8 cellular contexts compared by ENCODE assay signal in the genomic region with DNA sequence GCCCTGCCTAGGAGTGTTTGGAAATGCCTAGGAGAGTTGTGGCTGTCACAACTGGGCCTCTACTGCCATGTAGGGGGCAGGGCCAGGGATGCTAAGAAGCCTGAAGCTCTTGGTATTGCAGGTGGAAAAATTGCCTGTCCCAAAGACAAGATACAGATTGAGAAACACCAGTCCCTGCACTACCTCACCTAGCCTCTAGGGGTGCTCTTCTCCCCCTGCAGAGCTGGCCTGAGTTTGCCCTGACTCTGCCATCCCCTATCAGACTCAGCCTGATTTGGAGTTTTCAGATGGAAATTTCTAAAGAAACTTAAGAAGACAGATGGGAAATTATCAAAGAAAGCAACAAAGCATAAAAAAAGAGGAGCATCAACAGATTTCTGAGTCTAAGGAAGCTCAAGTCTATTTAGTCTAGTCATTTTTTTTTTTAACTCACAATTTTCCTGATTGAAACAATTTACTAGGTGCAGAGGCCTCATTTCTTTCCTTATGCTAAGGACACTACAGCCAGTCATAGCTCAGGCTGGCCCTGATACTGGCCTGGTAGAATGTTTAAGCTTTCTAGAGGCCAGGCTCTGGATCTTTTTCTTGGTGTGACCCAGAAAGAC.
DNase-seq lines count a peak whose midpoint lies in the region; ATAC-seq, FAIRE-seq and TF ChIP-seq lines count a peak whose summit lies in the region.

No MANE protein-coding gene starts in this region.

- H3K36me3 ChIP-seq in HCT116 (ENCODE audit: control insufficient read depth in 1 of 2, insufficient read depth in 2 of 2, low read length in 2 of 2) = no peaks in the 10 kb centered on the region
- no peaks in the 10 kb centered on the region for H3K36me3 ChIP-seq in OCI-LY3 (replicated peaks; ENCODE audit: low read depth, low read length)
- no peaks in the 10 kb centered on the region for H3K36me3 ChIP-seq in pancreas

- intact Hi-C loops in CD14-positive monocyte (cut with micrococcal nuclease) (no loop called here), HCT116 (cut with micrococcal nuclease) (no loop called here), pancreas (cut with DNase I) (no loop called here)

- POLR2A ChIA-PET in HCT116 (lab: Charles Lee) = interaction anchor here (1.1 kb wide), 1 partner anchor 17 kb away, joined by 3 read pairs; no protein-coding TSS in a partner anchor

- H3K4me2 ChIP-seq in HCT116 (ENCODE audit: low read length) = no peak overlapping the region
- H3K4me2 ChIP-seq in OCI-LY3 (ENCODE audit: low read length) = no peak overlapping the region

- H3K36me3 Mint-ChIP-seq in CD14-positive monocyte = no peaks in the 10 kb centered on the region
- H3K36me3 Mint-ChIP-seq in activated T-cell treated with anti-CD3 and anti-CD28 coated beads, Interleukin-2, amount 50 U/mL, for 24 hours (ENCODE audit: low read depth) = no peaks in the 10 kb centered on the region

- peaks cover 8 to 13% of the 10 kb centered on the region in 2 experiments for H3K4me1 ChIP-seq in HCT116 (ENCODE audit: control insufficient read depth in 1 of 2, insufficient read depth in 2 of 2, low read length in 2 of 2)
- no peaks in the 10 kb centered on the region for H3K4me1 ChIP-seq in OCI-LY3 (ENCODE audit: low read length)
- H3K4me1 ChIP-seq in pancreas = no peaks in the 10 kb centered on the region

- no peak for TF ChIP-seq POLR2A in HCT116 (IDR thresholded peaks at IDR 0.05; ENCODE audit: borderline replicate concordance, extremely low read depth, insufficient read depth, insufficient read length)

- peaks cover 4 to 12% (median 10%) of the 10 kb centered on the region in 3 donors for H3K27me3 Mint-ChIP-seq in CD14-positive monocyte (ENCODE audit: low read depth in 3 of 3)
- peaks cover 19% of the 10 kb centered on the region for H3K27me3 Mint-ChIP-seq in activated T-cell treated with anti-CD3 and anti-CD28 coated beads, Interleukin-2, amount 50 U/mL, for 24 hours

- H4K20me1 ChIP-seq in HCT116 (ENCODE audit: insufficient read depth) (no peaks in the 10 kb centered on the region), OCI-LY3 (ENCODE audit: insufficient read depth, low read length) (no peaks in the 10 kb centered on the region)

- CTCF ChIA-PET in HCT116 (lab: Charles Lee) = interaction anchor here (0.8 to 2.8 kb wide), 13 partner anchors 11 to 181 kb away, joined by 3 to 23 read pairs (median 4); no protein-coding TSS in a partner anchor

- H3K9me3 Mint-ChIP-seq in CD14-positive monocyte = no peaks in the 10 kb centered on the region
- H3K9me3 Mint-ChIP-seq in activated T-cell treated with anti-CD3 and anti-CD28 coated beads, Interleukin-2, amount 50 U/mL, for 24 hours = no peaks in the 10 kb centered on the region

- H3K79me2 ChIP-seq in HCT116 (ENCODE audit: insufficient read depth, low read length) = no peaks in the 10 kb centered on the region
- no peaks in the 10 kb centered on the region for H3K79me2 ChIP-seq in OCI-LY3 (ENCODE audit: low read length)

- H3K9me3 ChIP-seq in HCT116 (ENCODE audit: control insufficient read depth in 1 of 2, insufficient read depth in 1 of 2, low read depth in 1 of 2, low read length in 2 of 2) = no peaks in the 10 kb centered on the region
- no peaks in the 10 kb centered on the region for H3K9me3 ChIP-seq in OCI-LY3 (ENCODE audit: insufficient read depth, low read length)
- no peaks in the 10 kb centered on the region for H3K9me3 ChIP-seq in pancreas

- no peaks in the 10 kb centered on the region for H3K4me1 Mint-ChIP-seq in CD14-positive monocyte
- H3K4me1 Mint-ChIP-seq in activated T-cell treated with anti-CD3 and anti-CD28 coated beads, Interleukin-2, amount 50 U/mL, for 24 hours (ENCODE audit: low read depth) = no peaks in the 10 kb centered on the region

- H3K9ac ChIP-seq in HCT116 (ENCODE audit: low read length) (no peak overlapping the region), OCI-LY3 (ENCODE audit: low read length) (no peak overlapping the region)

- ATAC-seq in HCT116 (peak; percentile 85), pancreas (peak; percentile 58 to 96 (median 87)), HG02623 (IDR thresholded peaks at IDR 0.05; ENCODE audit: unreplicated experiment) (no peak), HG02973 (IDR thresholded peaks at IDR 0.05; ENCODE audit: unreplicated experiment) (no peak)

- TF ChIP-seq CTCF in CD14-positive monocyte (IDR thresholded peaks at IDR 0.05) (peak; percentile 93), HCT116 (IDR thresholded peaks at IDR 0.05 in 2 of 3, conservative IDR thresholded peaks at IDR 0.05 in 1 of 3; ENCODE audit: borderline replicate concordance in 1 of 3, insufficient read depth in 1 of 3, low read depth in 2 of 3, low read length in 2 of 3) (peak; percentile 69 to 98 (median 94)), OCI-LY3 (IDR thresholded peaks at IDR 0.05; ENCODE audit: low read depth, low read length) (peak; percentile 86), foreskin fibroblast (IDR thresholded peaks at IDR 0.05; ENCODE audit: low read depth, low read length) (peak; percentile 98), pancreas (IDR thresholded peaks at IDR 0.05) (peak; percentile 89 to 98 (median 94))

- no peak overlapping the region for H3K27ac Mint-ChIP-seq in CD14-positive monocyte
- H3K27ac Mint-ChIP-seq in activated T-cell treated with anti-CD3 and anti-CD28 coated beads, Interleukin-2, amount 50 U/mL, for 24 hours = no peak overlapping the region

- RAD21 ChIA-PET in HCT116 (lab: Charles Lee; ENCODE audit: low non-redundant PET in 1 of 2, low total read pairs in 2 of 2, uncharacterized antibody in 2 of 2, unreplicated experiment in 2 of 2) = no interaction called here

- H3K27me3 ChIP-seq in HCT116 (ENCODE audit: insufficient read depth, low read length) (no peaks in the 10 kb centered on the region), OCI-LY3 (ENCODE audit: low read depth, low read length) (peaks cover 57% of the 10 kb centered on the region), pancreas (no peaks in the 10 kb centered on the region)

- peak; percentile 50 for TF ChIP-seq RAD21 in HCT116 (IDR thresholded peaks at IDR 0.05; ENCODE audit: low read depth)

- no peak overlapping the region for H3K4me3 Mint-ChIP-seq in CD14-positive monocyte
- H3K4me3 Mint-ChIP-seq in activated T-cell treated with anti-CD3 and anti-CD28 coated beads, Interleukin-2, amount 50 U/mL, for 24 hours = no peak overlapping the region

- H3K27ac ChIP-seq in HCT116 (ENCODE audit: low read depth, low read length) = no peak overlapping the region
- no peak overlapping the region for H3K27ac ChIP-seq in OCI-LY3 (ENCODE audit: low read length)
- no peak overlapping the region for H3K27ac ChIP-seq in pancreas

- no peaks in the 10 kb centered on the region for H3K9me2 ChIP-seq in HCT116 (ENCODE audit: insufficient read depth)

- FAIRE-seq in pancreas (lab: Jason Lieb, UNC) = no peak

- BruUV-seq in HCT116 (replicated peaks; lab: Mats Ljungman, UMichigan) = no TSS peak

- DNase-seq in CD14-positive monocyte (ENCODE audit: low spot score) = no peak
- DNase-seq in HCT116 (ENCODE audit: low read depth, low spot score) = peak; percentile 53
- DNase-seq in activated T-cell treated with anti-CD3 and anti-CD28 coated beads, Interleukin-2, amount 50 U/mL, for 24 hours = peak; percentile 55
- peak; percentile 32 to 70 for DNase-seq in foreskin fibroblast
- DNase-seq in pancreas = peak in 4 of 6 donors; percentile 26 to 64 (median 46)

- H2AFZ ChIP-seq in HCT116 (ENCODE audit: low read depth, low read length, poor library complexity, severe bottlenecking) = peak overlapping the region; percentile 50
- H2AFZ ChIP-seq in OCI-LY3 (ENCODE audit: low read depth, low read length) = no peak overlapping the region

- H3K4me3 ChIP-seq in HCT116 (replicated peaks in 1 of 2; ENCODE audit: low read depth in 1 of 2, low read length in 2 of 2) (no peak overlapping the region), OCI-LY3 (ENCODE audit: low read length) (no peak overlapping the region), foreskin fibroblast (ENCODE audit: low read depth in 1 of 2, low read length in 2 of 2) (no peak overlapping the region), pancreas (no peak overlapping the region)

TF ChIP-seq in HCT116, 20 proteins besides CTCF, POLR2A, EP300 and RAD21:
- TF ChIP-seq, protein P1, sequence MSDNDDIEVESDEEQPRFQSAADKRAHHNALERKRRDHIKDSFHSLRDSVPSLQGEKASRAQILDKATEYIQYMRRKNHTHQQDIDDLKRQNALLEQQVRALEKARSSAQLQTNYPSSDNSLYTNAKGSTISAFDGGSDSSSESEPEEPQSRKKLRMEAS (IDR thresholded peaks at IDR 0.05) = no peak
- TF ChIP-seq SRF (IDR thresholded peaks at IDR 0.05; ENCODE audit: low read depth) (no peak), CEBPB (IDR thresholded peaks at IDR 0.05; ENCODE audit: low read depth) (peak; percentile 62; the same call in 1 of the 2 replicates), ZFX (IDR thresholded peaks at IDR 0.05) (no peak), CBX3 (IDR thresholded peaks at IDR 0.05; ENCODE audit: low read depth) (peak; percentile 25; the same call in 1 of the 2 replicates), EGR1 (IDR thresholded peaks at IDR 0.05; ENCODE audit: low read depth) (no peak)
TF ChIP-seq in HCT116: peak in this region for 2.

Comparison
In these comparisons a context has a peak if more than half of its experiments do, and no peak if none do; other contexts are left out.
1. ATAC-seq: peak in HCT116 (single experiment) and pancreas (4 of 4); none in HG02623 (single experiment) and HG02973 (single experiment).
2. Peak in every context shown above with its lines, with median percentiles within 50 percentile points of each other: CTCF ChIP-seq.